10 cellular contexts compared by ENCODE assay signal in genomic region chr1:44696789-44697188, GRCh38. TPM values are rescaled to one million over a fixed set of nuclear protein-coding genes. Genes with fewer than 3 reads are reported as not detected.
DNase-seq lines count a peak whose midpoint lies in the region; ATAC-seq and TF ChIP-seq lines count a peak whose summit lies in the region.
"Had no signal": no experiment of that assay in that cellular context is flagged by ENCODE, and none has a peak within 500 bp of the region (broad histone marks: within the 10 kb centered on the region; RNA-seq: fewer than 3 reads in every experiment).

No MANE protein-coding gene starts in this region.

- POLR2A ChIA-PET in OCI-LY7 (lab: Charles Lee), result interaction anchor here (0.7 to 5.7 kb wide), 14 partner anchors 9 to 124 kb away, joined by 3 to 69 read pairs (median 6); partner anchors contain the start of genes ARMH1, RNU5D-1 and TMEM53

- no peaks in the 10 kb centered on the region for H4K20me1 ChIP-seq in OCI-LY7 (ENCODE audit: insufficient read depth, low read length)

- H3K4me1 Mint-ChIP-seq in activated naive CD4-positive, alpha-beta T cell treated with anti-CD3 and anti-CD28 coated beads, Interleukin-2, amount 50 U/mL, for 24 hours, result peaks cover 28% of the 10 kb centered on the region

- no peaks in the 10 kb centered on the region for H3K79me2 ChIP-seq in OCI-LY7 (ENCODE audit: insufficient read depth, low read depth, low read length)

- no peaks in the 10 kb centered on the region for H3K9me3 Mint-ChIP-seq in activated naive CD4-positive, alpha-beta T cell treated with anti-CD3 and anti-CD28 coated beads, Interleukin-2, amount 50 U/mL, for 24 hours

- TF ChIP-seq CTCF in OCI-LY7 (conservative IDR thresholded peaks at IDR 0.05; ENCODE audit: low read length), result no peak

- no TSS peak for BruUV-seq in OCI-LY7 (replicated peaks; lab: Mats Ljungman, UMichigan)

- peaks cover 57% of the 10 kb centered on the region for H3K4me1 ChIP-seq in OCI-LY7 (ENCODE audit: insufficient read depth, low read length, poor library complexity, severe bottlenecking)
- H3K4me1 ChIP-seq: tibial nerve had no signal

- intact Hi-C loops in OCI-LY7 (cut with micrococcal nuclease; ENCODE audit: unreplicated experiment), result no loop called here

- H3K36me3 ChIP-seq in OCI-LY7 (ENCODE audit: insufficient read depth, low read length), result no peaks in the 10 kb centered on the region; the same call in 1 of the 2 replicates

- ATAC-seq in GM21529 (IDR thresholded peaks at IDR 0.05; ENCODE audit: unreplicated experiment) (peak; percentile 46), GM19397 (IDR thresholded peaks at IDR 0.05; ENCODE audit: unreplicated experiment) (no peak), HG03354 (IDR thresholded peaks at IDR 0.05; ENCODE audit: poor library complexity, severe bottlenecking, unreplicated experiment) (no peak)

- CTCF ChIA-PET in OCI-LY7 (lab: Charles Lee; ENCODE audit: unreplicated experiment), result interaction anchor here (0.6 to 2.2 kb wide), 7 partner anchors 10 to 297 kb away, joined by 3 to 11 read pairs (median 4); partner anchors contain the start of gene TMEM53

- H3K4me2 ChIP-seq in OCI-LY7 (ENCODE audit: low read length), result peak overlapping the region; percentile 56

- DNase-seq in OCI-LY7 (ENCODE audit: low spot score), result peak; percentile 73
- peak; percentile 4 for DNase-seq in stimulated activated CD8-positive, alpha-beta memory T cell treated with anti-CD3 and anti-CD28 coated beads, Interleukin-12 subunit alpha, Interleukin-12 subunit beta, amount 100 ng/mL, for 4 hours (ENCODE audit: low read depth)
- DNase-seq in NCI-H1092 (lab: John Stamatoyannopoulos, UW), result no peak
- DNase-seq in NCI-H446 treated with DMSO at 0.1 percent for 48 hours (lab: John Stamatoyannopoulos, UW), result no peak
- DNase-seq: NCI-H187 had no signal

- H3K36me3 Mint-ChIP-seq in activated naive CD4-positive, alpha-beta T cell treated with anti-CD3 and anti-CD28 coated beads, Interleukin-2, amount 50 U/mL, for 24 hours, result no peaks in the 10 kb centered on the region

- H3K27ac Mint-ChIP-seq in activated naive CD4-positive, alpha-beta T cell treated with anti-CD3 and anti-CD28 coated beads, Interleukin-2, amount 50 U/mL, for 24 hours, result peak overlapping the region; percentile 95

- no peaks in the 10 kb centered on the region for H3K9me2 ChIP-seq in OCI-LY7 (ENCODE audit: insufficient read depth, low read length)

- H3K9me3 ChIP-seq in OCI-LY7 (ENCODE audit: low read length), result no peaks in the 10 kb centered on the region; the same call in 1 of the 2 replicates
- H3K9me3 ChIP-seq: tibial nerve had no signal

- peak overlapping the region; percentile 80 for H3K27ac ChIP-seq in OCI-LY7 (ENCODE audit: low read depth, low read length, poor library complexity, severe bottlenecking)
- H3K27ac ChIP-seq: tibial nerve had no signal

- no peaks in the 10 kb centered on the region for H3K27me3 Mint-ChIP-seq in activated naive CD4-positive, alpha-beta T cell treated with anti-CD3 and anti-CD28 coated beads, Interleukin-2, amount 50 U/mL, for 24 hours

- peak overlapping the region; percentile 25 for H3K4me3 ChIP-seq in OCI-LY7 (ENCODE audit: low read depth, low read length, poor library complexity, severe bottlenecking)
- H3K4me3 ChIP-seq: tibial nerve had no signal

- H3K4me3 Mint-ChIP-seq in activated naive CD4-positive, alpha-beta T cell treated with anti-CD3 and anti-CD28 coated beads, Interleukin-2, amount 50 U/mL, for 24 hours, result peak overlapping the region; percentile 71

- H2AFZ ChIP-seq in OCI-LY7 (ENCODE audit: low read length), result peak overlapping the region; percentile 28; the same call in 1 of the 2 replicates

RNA-seq across cellular contexts. Expression of gene ARMH1, which starts 22.3 kb away (rescaled TPM):
- total RNA-seq in OCI-LY7 (2014; rRNA removed; shearing (Covaris generic)), result 5.3 and 7.8 TPM in 2 replicates
- total RNA-seq in OCI-LY7 (2022), result 7.9 and 8.9 TPM in 2 replicates

RNA-seq across cellular contexts. Expression of gene TMEM53, which starts 22.5 kb away (rescaled TPM):
- total RNA-seq in OCI-LY7 (2014; rRNA removed; shearing (Covaris generic)), result 5.5 and 6.6 TPM in 2 replicates
- total RNA-seq in OCI-LY7 (2022), result 8.1 and 8.9 TPM in 2 replicates

RNA-seq across cellular contexts. Expression of gene RNU5D-1, which starts 34.2 kb away (rescaled TPM):
- not detected in 2 replicates for total RNA-seq in OCI-LY7 (2014; rRNA removed; shearing (Covaris generic))
- not detected in 2 replicates for total RNA-seq in OCI-LY7 (2022)
- total RNA-seq: tibial nerve had no signal

RNA-seq across cellular contexts. Expression of gene KIF2C, which starts 42.8 kb away (rescaled TPM):
- total RNA-seq in OCI-LY7 (2014; rRNA removed; shearing (Covaris generic)), result 150 and 159 TPM in 2 replicates
- 140 and 156 TPM in 2 replicates for total RNA-seq in OCI-LY7 (2022)

Comparison
In these comparisons a context has a peak if more than half of its experiments do, and no peak if none do; other contexts are left out.
1. DNase-seq: peak in OCI-LY7 (single experiment) and stimulated activated CD8-positive, alpha-beta memory T cell treated with anti-CD3 and anti-CD28 coated beads, Interleukin-12 subunit alpha, Interleukin-12 subunit beta, amount 100 ng/mL, for 4 hours (single experiment); none in NCI-H1092 (single experiment) and NCI-H446 treated with DMSO at 0.1 percent for 48 hours (single experiment).